Comparison of ENCODE assay signal across 8 cellular contexts in genomic region chr18:26813043-26813442, GRCh38. TPM values are rescaled to one million over a fixed set of nuclear protein-coding genes. Genes with fewer than 3 reads are reported as not detected.
DNase-seq lines count a peak whose midpoint lies in the region; ATAC-seq and TF ChIP-seq lines count a peak whose summit lies in the region.

No MANE protein-coding gene starts in this region.

- H3K18ac ChIP-seq in H9 (ENCODE audit: insufficient read length, low read depth, low read length) (no peak overlapping the region), trophoblast cell (ENCODE audit: low read length) (no peak overlapping the region)

- no peaks in the 10 kb centered on the region for H3K79me2 ChIP-seq in DND-41 (ENCODE audit: insufficient read depth, low read length)
- no peaks in the 10 kb centered on the region for H3K79me2 ChIP-seq in H9 (ENCODE audit: insufficient read depth, low read length)
- no peaks in the 10 kb centered on the region for H3K79me2 ChIP-seq in trophoblast cell (ENCODE audit: control insufficient read depth, insufficient read depth, low read length, poor library complexity)

- H3K4me2 ChIP-seq in DND-41 (ENCODE audit: insufficient read depth, low read length) = no peak overlapping the region
- H3K4me2 ChIP-seq in H9 (ENCODE audit: insufficient read depth, insufficient read length, low read length) = no peak overlapping the region
- no peak overlapping the region for H3K4me2 ChIP-seq in trophoblast cell (ENCODE audit: low read length)

- TF ChIP-seq POLR2A in esophagus muscularis mucosa (IDR thresholded peaks at IDR 0.05; ENCODE audit: low read depth) = no peak

- no peak overlapping the region for H3K4me3 Mint-ChIP-seq in H9

- H3K14ac ChIP-seq in H9 (ENCODE audit: insufficient read depth, low read length) (no peak overlapping the region), trophoblast cell (ENCODE audit: low read length) (no peak overlapping the region)

- intact Hi-C loops in esophagus muscularis mucosa (cut with DNase I) = loop anchor here (5.0 kb wide), 2 partner anchors 149 to 194 kb away; no protein-coding TSS in a partner anchor

- TF ChIP-seq CTCF in DND-41 (IDR thresholded peaks at IDR 0.05; ENCODE audit: borderline replicate concordance, extremely low read depth, low read length, poor library complexity, severe bottlenecking) (peak; percentile 77), H9 (conservative IDR thresholded peaks at IDR 0.05) (peak; percentile 86), esophagus muscularis mucosa (IDR thresholded peaks at IDR 0.05) (peak; percentile 29 to 52 (median 32))

- WGBS in H9 (ENCODE audit: extremely low coverage, insufficient read length, low lambda C conversion rate) = no CpG with 5 or more reads among the region's 1 CpG
- 75% methylated on average over 1 of the region's 1 CpG for WGBS in esophagus muscularis mucosa
- no CpG with 5 or more reads among the region's 1 CpG for WGBS in trophoblast cell (ENCODE audit: extremely low coverage, insufficient coverage, insufficient read length)

- no peak overlapping the region for H4K5ac ChIP-seq in H9 (ENCODE audit: insufficient read length, low read depth, low read length)

- H3K36me3 ChIP-seq in DND-41 (ENCODE audit: insufficient read depth, low read length) (no peaks in the 10 kb centered on the region), esophagus muscularis mucosa (no peaks in the 10 kb centered on the region), trophoblast cell (ENCODE audit: control insufficient read depth in 1 of 2, insufficient read depth in 2 of 2, low read length in 2 of 2) (no peaks in the 10 kb centered on the region)

- no peak overlapping the region for H4K91ac ChIP-seq in H9 (ENCODE audit: insufficient read length, low read depth, low read length)
- no peak overlapping the region for H4K91ac ChIP-seq in trophoblast cell (ENCODE audit: low read depth, low read length)

- peak overlapping the region; percentile 53; the same call in 1 of the 2 replicates for H2AFZ ChIP-seq in DND-41 (ENCODE audit: low read depth, low read length)
- no peak overlapping the region for H2AFZ ChIP-seq in H9 (ENCODE audit: low read length)
- no peak overlapping the region for H2AFZ ChIP-seq in trophoblast cell (ENCODE audit: insufficient read depth, low read length, poor library complexity)

- H3K23ac ChIP-seq in H9 (ENCODE audit: insufficient read length, low read depth, low read length) (no peak overlapping the region), trophoblast cell (ENCODE audit: low read length) (no peak overlapping the region)

- no peak overlapping the region for H2BK20ac ChIP-seq in H9 (ENCODE audit: low read depth, low read length, poor library complexity, severe bottlenecking)

- H3K56ac ChIP-seq in H9 (ENCODE audit: insufficient read length, low read depth, low read length) = no peak overlapping the region

- H2BK120ac ChIP-seq in H9 (ENCODE audit: low read depth, low read length, poor library complexity, severe bottlenecking) (no peak overlapping the region), trophoblast cell (ENCODE audit: insufficient read depth, low read length, poor library complexity) (no peak overlapping the region)

- H3K27ac ChIP-seq in DND-41 (ENCODE audit: low read length) = no peak overlapping the region
- no peak overlapping the region for H3K27ac ChIP-seq in H9 (ENCODE audit: insufficient read length, low read depth, low read length)
- no peak overlapping the region for H3K27ac ChIP-seq in esophagus muscularis mucosa (replicated peaks in 1 of 4)
- no peak overlapping the region for H3K27ac ChIP-seq in trophoblast cell (ENCODE audit: low read depth, low read length)

- H3K27me3 ChIP-seq in DND-41 (ENCODE audit: insufficient read depth, low read length, poor library complexity) = no peaks in the 10 kb centered on the region
- 0 out of 2 replicates have a peak, but pooled peaks cover 3% of the 10 kb centered on the region for H3K27me3 ChIP-seq in H9 (ENCODE audit: insufficient read depth, low read length)
- no peaks in the 10 kb centered on the region for H3K27me3 ChIP-seq in esophagus muscularis mucosa
- H3K27me3 ChIP-seq in trophoblast cell (ENCODE audit: insufficient read depth, low read length) = no peaks in the 10 kb centered on the region

- H3K9ac ChIP-seq in DND-41 (ENCODE audit: low read depth, low read length) (no peak overlapping the region), H9 (ENCODE audit: extremely low read depth, insufficient read length, low read length) (no peak overlapping the region), trophoblast cell (ENCODE audit: low read length) (no peak overlapping the region)

- no peak overlapping the region for H4K8ac ChIP-seq in H9 (replicated peaks; ENCODE audit: insufficient read length, low read depth, low read length)
- H4K8ac ChIP-seq in trophoblast cell (ENCODE audit: low read depth, low read length) = no peak overlapping the region

- peak; percentile 90 for ATAC-seq in DND-41 (ENCODE audit: insufficient read depth, low read depth)
- no peak for ATAC-seq in GM19324 (IDR thresholded peaks at IDR 0.05; ENCODE audit: low FRiP score, unreplicated experiment)

- H3K27me3 Mint-ChIP-seq in H9 (ENCODE audit: low read depth) = no peaks in the 10 kb centered on the region

- DNase-seq in DND-41 (peak; percentile 56), H9 (peak; percentile 57), NCI-H748 treated with DMSO at 0.1 percent for 48 hours (lab: John Stamatoyannopoulos, UW) (peak; percentile 42), esophagus muscularis mucosa (ENCODE audit: extremely low spot score) (no peak), trophoblast cell (peak; percentile 14 to 33), GDM1 (lab: John Stamatoyannopoulos, UW) (no peak), NCI-H1436 (lab: John Stamatoyannopoulos, UW) (no peak)

- peaks cover 2 to 9% of the 10 kb centered on the region in 2 experiments; a peak in 3 of 5 replicates for H3K9me3 Mint-ChIP-seq in H9

- no peak overlapping the region for H3K4ac ChIP-seq in H9 (ENCODE audit: low read depth, low read length)
- no peak overlapping the region for H3K4ac ChIP-seq in trophoblast cell (ENCODE audit: low read depth, low read length)

- H3K9me3 ChIP-seq in DND-41 (ENCODE audit: insufficient read depth, low read length, severe bottlenecking) = peaks cover 7% of the 10 kb centered on the region
- H3K9me3 ChIP-seq in H9 (ENCODE audit: control insufficient read depth, low read depth, low read length) = no peaks in the 10 kb centered on the region
- peaks cover 0 to 6% (median 2%) of the 10 kb centered on the region in 4 donors for H3K9me3 ChIP-seq in esophagus muscularis mucosa
- no peaks in the 10 kb centered on the region for H3K9me3 ChIP-seq in trophoblast cell (ENCODE audit: insufficient read depth, low read depth, low read length)

- no peak for TF ChIP-seq EP300 in esophagus muscularis mucosa (IDR thresholded peaks at IDR 0.05)

- H3K4me3 ChIP-seq in DND-41 (ENCODE audit: low read depth in 1 of 2, low read length in 2 of 2) (no peak overlapping the region), esophagus muscularis mucosa (no peak overlapping the region), trophoblast cell (ENCODE audit: low read depth, low read length) (no peak overlapping the region)

- H2BK12ac ChIP-seq in H9 (ENCODE audit: insufficient read length, low read depth, low read length) (no peak overlapping the region), trophoblast cell (ENCODE audit: low read length) (no peak overlapping the region)

- no peaks in the 10 kb centered on the region for H3K4me1 Mint-ChIP-seq in H9

- no peak overlapping the region for H2BK15ac ChIP-seq in H9 (ENCODE audit: low read depth, low read length)

- H2BK5ac ChIP-seq in H9 (ENCODE audit: insufficient read length, low read length) (no peak overlapping the region), trophoblast cell (ENCODE audit: low read depth, low read length, poor library complexity) (no peak overlapping the region)

- no peaks in the 10 kb centered on the region for H3K23me2 ChIP-seq in H9 (ENCODE audit: insufficient read length, low read depth, low read length, poor library complexity, severe bottlenecking)

- peaks cover 0 to 4% (median 2%) of the 10 kb centered on the region in 3 experiments; a peak in 3 of 7 replicates for H3K36me3 Mint-ChIP-seq in H9 (ENCODE audit: insufficient read depth in 1 of 3, low read depth in 3 of 3)

- no peak overlapping the region for H3T11ph ChIP-seq in H9 (ENCODE audit: low read length)

- no peaks in the 10 kb centered on the region for H4K20me1 ChIP-seq in DND-41 (ENCODE audit: insufficient read depth, low read length)
- no peaks in the 10 kb centered on the region for H4K20me1 ChIP-seq in H9 (ENCODE audit: control insufficient read depth, insufficient read depth, insufficient read length)

- H2AK5ac ChIP-seq in H9 (ENCODE audit: insufficient read length, low read length) (no peak overlapping the region), trophoblast cell (ENCODE audit: low read length) (no peak overlapping the region)

- no peak overlapping the region for H3K27ac Mint-ChIP-seq in H9

- H3K79me1 ChIP-seq in H9 (ENCODE audit: insufficient read depth, low read depth, low read length, poor library complexity, severe bottlenecking) (no peaks in the 10 kb centered on the region), trophoblast cell (ENCODE audit: low read length) (no peaks in the 10 kb centered on the region)

- no peak overlapping the region for H4K12ac ChIP-seq in trophoblast cell (ENCODE audit: low read depth, low read length)

- 0 out of 2 replicates have a peak, but pooled peaks cover 4% of the 10 kb centered on the region for H3K4me1 ChIP-seq in DND-41 (ENCODE audit: insufficient read depth, low read length)
- H3K4me1 ChIP-seq in H9 (ENCODE audit: insufficient read depth, low read length) = no peaks in the 10 kb centered on the region
- no peaks in the 10 kb centered on the region for H3K4me1 ChIP-seq in esophagus muscularis mucosa
- H3K4me1 ChIP-seq in trophoblast cell (ENCODE audit: control insufficient read depth in 1 of 2, insufficient read depth in 2 of 2, low read length in 2 of 2) = no peaks in the 10 kb centered on the region

RNA-seq across cellular contexts. Expression of gene AQP4, which starts 52.5 kb away (rescaled TPM):
- 0.31 and 0.42 TPM in 2 replicates for total RNA-seq in H9 (2021)
- under 1 TPM; 0.33 to 0.84 (median 0.41) TPM for total RNA-seq in esophagus muscularis mucosa
- polyA plus RNA-seq in trophoblast cell (2013) = 0.01 TPM in 1 of 2 replicates, not detected in the other

Comparison
In these comparisons a context has a peak if more than half of its experiments do, and no peak if none do; other contexts are left out.
1. DNase-seq: peak in DND-41 (single experiment), H9 (single experiment), NCI-H748 treated with DMSO at 0.1 percent for 48 hours (single experiment) and trophoblast cell (2 of 2); none in esophagus muscularis mucosa (single experiment), GDM1 (single experiment) and NCI-H1436 (single experiment).
2. CTCF ChIP-seq: peak in every context shown above with its lines; median percentile 86 in H9; 77 in DND-41; 32 in esophagus muscularis mucosa.